ENCODE assay signal across 20 cellular contexts in the genomic region with DNA sequence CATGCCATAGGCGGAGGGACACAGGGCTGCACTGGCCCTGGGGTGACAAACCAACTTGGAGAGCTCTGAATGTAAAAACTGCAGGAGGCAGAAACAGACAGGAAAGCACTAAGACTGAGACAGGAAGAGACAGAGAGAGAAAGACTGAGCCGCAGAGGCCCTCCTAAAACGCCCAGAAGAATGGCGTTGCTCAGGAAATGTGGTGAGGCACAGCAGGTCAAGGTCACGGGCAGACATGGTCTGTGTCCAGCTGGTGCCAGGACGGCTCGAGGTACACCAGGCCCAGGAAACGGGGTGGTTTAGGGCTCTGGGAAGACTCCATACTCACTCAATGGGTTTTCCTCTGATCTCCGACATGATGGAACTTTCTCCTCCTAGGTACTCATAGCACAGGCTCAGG. TPM values are rescaled to one million over a fixed set of nuclear protein-coding genes. Genes with fewer than 3 reads are reported as not detected.
DNase-seq lines count a peak whose midpoint lies in the region; ATAC-seq and TF ChIP-seq lines count a peak whose summit lies in the region.
"Had no signal": no experiment of that assay in that cellular context is flagged by ENCODE, and none has a peak within 500 bp of the region (broad histone marks: within the 10 kb centered on the region; RNA-seq: fewer than 3 reads in every experiment).

No MANE protein-coding gene starts in this region.

- no peak for TF ChIP-seq EP300 in upper lobe of left lung (IDR thresholded peaks at IDR 0.05)

- H3K27ac Mint-ChIP-seq in MCF 10A (ENCODE audit: low read depth, unreplicated experiment) (peak overlapping the region; percentile 83), neural progenitor cell (peak overlapping the region; percentile 35)
- H3K27ac Mint-ChIP-seq: activated CD4-positive, alpha-beta memory T cell treated with anti-CD3 and anti-CD28 coated beads for 36 hours; activated naive CD8-positive, alpha-beta T cell treated with anti-CD3 and anti-CD28 coated beads, Interleukin-2, amount 10 ng/mL, durations not matched to agents 7 days and 5 days; endodermal cell had no signal

- dilution Hi-C loops in mammary epithelial cell (cut with HindIII; ENCODE audit: low sequenced_read_pairs), result loop anchor here (5.0 kb wide), 1 partner anchor 36 kb away; no protein-coding TSS in a partner anchor

- CTCF ChIA-PET in MCF 10A (lab: Yijun Ruan, JAX), result interaction anchor here (0.5 to 4.2 kb wide), 13 partner anchors 9 to 180 kb away, joined by 3 to 29 read pairs (median 3); no protein-coding TSS in a partner anchor
- CTCF ChIA-PET in mammary epithelial cell (lab: Charles Lee; ENCODE audit: low non-redundant PET), result no interaction called here

- H2AFZ ChIP-seq in mammary epithelial cell (ENCODE audit: low read depth, low read length) (no peak overlapping the region), neural progenitor cell (replicated peaks) (no peak overlapping the region)

- no peaks in the 10 kb centered on the region for H4K20me1 ChIP-seq in mammary epithelial cell (ENCODE audit: insufficient read depth, low read length)
- H4K20me1 ChIP-seq in neural progenitor cell (ENCODE audit: low read depth), result peaks cover 3% of the 10 kb centered on the region

- 95% methylated on average over 8 of the region's 9 CpGs for WGBS in mammary epithelial cell (ENCODE audit: low coverage, missing lambda C conversion rate)
- WGBS in upper lobe of left lung, 2 donors, result 51 to 77% methylated on average over 9 of the region's 9 CpGs

- in situ Hi-C loops in mammary epithelial cell (cut with MboI; ENCODE audit: low sequenced_read_pairs in 2 of 2), result no loop called here

- H3K9ac ChIP-seq in mammary epithelial cell (ENCODE audit: insufficient read depth, low read length) (no peak overlapping the region), neural progenitor cell (no peak overlapping the region)

- BruUV-seq in MCF 10A (replicated peaks; lab: Mats Ljungman, UMichigan) (no TSS peak), mammary epithelial cell (replicated peaks; lab: Mats Ljungman, UMichigan) (no TSS peak)

- POLR2A ChIA-PET in MCF 10A (lab: Yijun Ruan, JAX), result interaction anchor here (1.0 to 4.2 kb wide), 4 partner anchors 12 to 51 kb away, joined by 3 to 51 read pairs (median 38); a partner anchor contains a TSS

- no peak for TF ChIP-seq POLR2A in upper lobe of left lung (IDR thresholded peaks at IDR 0.05)

- H3K4me1 Mint-ChIP-seq in MCF 10A (ENCODE audit: insufficient read depth, unreplicated experiment) (peaks cover 24% of the 10 kb centered on the region), neural progenitor cell (peaks cover 7% of the 10 kb centered on the region)
- H3K4me1 Mint-ChIP-seq: activated naive CD8-positive, alpha-beta T cell treated with anti-CD3 and anti-CD28 coated beads, Interleukin-2, amount 10 ng/mL, durations not matched to agents 7 days and 5 days had no signal

- no peaks in the 10 kb centered on the region for H3K9me3 ChIP-seq in mammary epithelial cell (replicated peaks; ENCODE audit: insufficient read depth, low read length)
- no peaks in the 10 kb centered on the region for H3K9me3 ChIP-seq in neural progenitor cell (ENCODE audit: low read depth)
- H3K9me3 ChIP-seq in upper lobe of left lung, result no peaks in the 10 kb centered on the region
- no peaks in the 10 kb centered on the region for H3K9me3 ChIP-seq in WERI-Rb-1 (ENCODE audit: severe bottlenecking)
- H3K9me3 ChIP-seq: Peyer's patch, tibial artery had no signal

- DNase-seq in MCF 10A (ENCODE audit: unreplicated experiment) (no peak), mammary epithelial cell (no peak), coronary artery (ENCODE audit: low spot score) (no peak), neural progenitor cell (ENCODE audit: low spot score) (no peak), upper lobe of left lung (no peak), WERI-Rb-1 (no peak)
- DNase-seq in NK-92 treated with Interleukin-12 subunit alpha and Interleukin-12 subunit beta, amount 100 ng/mL, for 24 hours (lab: John Stamatoyannopoulos, UW), result no peak
- DNase-seq: activated CD4-positive, alpha-beta memory T cell treated with anti-CD3 and anti-CD28 coated beads for 36 hours; activated naive CD8-positive, alpha-beta T cell treated with anti-CD3 and anti-CD28 coated beads, Interleukin-2, amount 10 ng/mL, durations not matched to agents 7 days and 5 days; activated T-cell treated with anti-CD3 and anti-CD28 coated beads, Interleukin-2, amount 50 U/mL, for 4 hours; EL; endodermal cell; foreskin fibroblast; NCI-H2171; NCI-H774; stimulated activated CD8-positive, alpha-beta memory T cell treated with anti-CD3 and anti-CD28 coated beads, Interleukin-4, amount 100 ng/mL, for 48 hours; tibial artery had no signal

- no peak overlapping the region for H3K4me3 Mint-ChIP-seq in MCF 10A (ENCODE audit: unreplicated experiment)
- H3K4me3 Mint-ChIP-seq in neural progenitor cell, result no peak overlapping the region
- H3K4me3 Mint-ChIP-seq: activated CD4-positive, alpha-beta memory T cell treated with anti-CD3 and anti-CD28 coated beads for 36 hours; activated naive CD8-positive, alpha-beta T cell treated with anti-CD3 and anti-CD28 coated beads, Interleukin-2, amount 10 ng/mL, durations not matched to agents 7 days and 5 days; activated T-cell treated with anti-CD3 and anti-CD28 coated beads, Interleukin-2, amount 50 U/mL, for 4 hours; endodermal cell had no signal

- intact Hi-C loops in MCF 10A (cut with micrococcal nuclease) (loop anchor here (1.0 kb wide), 1 partner anchor 131 kb away; no protein-coding TSS in a partner anchor), mammary epithelial cell (cut with micrococcal nuclease) (loop anchor here (1.0 to 5.0 kb wide), 3 partner anchors 41 to 179 kb away; a partner anchor contains a TSS)

- H3K79me2 ChIP-seq in mammary epithelial cell (ENCODE audit: insufficient read depth, low read length) (peaks cover 10% of the 10 kb centered on the region), neural progenitor cell (ENCODE audit: low read depth) (no peaks in the 10 kb centered on the region)

- ATAC-seq in upper lobe of left lung (ENCODE audit: low FRiP score in 2 of 2) (no peak), HG03135 (IDR thresholded peaks at IDR 0.05; ENCODE audit: unreplicated experiment) (no peak)

- peaks cover 5% of the 10 kb centered on the region for H3K36me3 ChIP-seq in mammary epithelial cell (ENCODE audit: insufficient read depth, low read length)
- H3K36me3 ChIP-seq in neural progenitor cell, result no peaks in the 10 kb centered on the region
- peaks cover 7 to 76% (median 60%) of the 10 kb centered on the region in 4 donors for H3K36me3 ChIP-seq in upper lobe of left lung
- peaks cover 38% of the 10 kb centered on the region for H3K36me3 ChIP-seq in WERI-Rb-1

- H3K4me2 ChIP-seq in mammary epithelial cell (ENCODE audit: insufficient read depth, low read depth, low read length) (no peak overlapping the region), neural progenitor cell (no peak overlapping the region)

- H3K27me3 Mint-ChIP-seq in MCF 10A (ENCODE audit: insufficient read depth, unreplicated experiment), result no peaks in the 10 kb centered on the region
- H3K27me3 Mint-ChIP-seq in neural progenitor cell (ENCODE audit: insufficient read depth, low read depth), result no peaks in the 10 kb centered on the region
- H3K27me3 Mint-ChIP-seq: activated CD4-positive, alpha-beta memory T cell treated with anti-CD3 and anti-CD28 coated beads for 36 hours; activated naive CD8-positive, alpha-beta T cell treated with anti-CD3 and anti-CD28 coated beads, Interleukin-2, amount 10 ng/mL, durations not matched to agents 7 days and 5 days had no signal

- no peaks in the 10 kb centered on the region for H3F3A ChIP-seq in neural progenitor cell (ENCODE audit: low read depth)

- H3K9me3 Mint-ChIP-seq in MCF 10A (ENCODE audit: unreplicated experiment) (no peaks in the 10 kb centered on the region), neural progenitor cell (no peaks in the 10 kb centered on the region)
- H3K9me3 Mint-ChIP-seq: activated CD4-positive, alpha-beta memory T cell treated with anti-CD3 and anti-CD28 coated beads for 36 hours; activated naive CD8-positive, alpha-beta T cell treated with anti-CD3 and anti-CD28 coated beads, Interleukin-2, amount 10 ng/mL, durations not matched to agents 7 days and 5 days; activated T-cell treated with anti-CD3 and anti-CD28 coated beads, Interleukin-2, amount 50 U/mL, for 4 hours; endodermal cell had no signal

- peaks cover 36% of the 10 kb centered on the region for H3K4me1 ChIP-seq in mammary epithelial cell (ENCODE audit: insufficient read depth, low read length)
- peaks cover 10% of the 10 kb centered on the region for H3K4me1 ChIP-seq in neural progenitor cell
- peaks cover 38 to 52% (median 42%) of the 10 kb centered on the region in 4 donors for H3K4me1 ChIP-seq in upper lobe of left lung

- no peak overlapping the region for H3K4me3 ChIP-seq in mammary epithelial cell (replicated peaks in 1 of 3; ENCODE audit: insufficient read depth in 1 of 3, low read depth in 2 of 3, low read length in 3 of 3)
- no peak overlapping the region for H3K4me3 ChIP-seq in coronary artery
- H3K4me3 ChIP-seq in neural progenitor cell, result no peak overlapping the region
- no peak overlapping the region for H3K4me3 ChIP-seq in upper lobe of left lung
- H3K4me3 ChIP-seq in WERI-Rb-1 (ENCODE audit: low read depth, low read length), result no peak overlapping the region
- H3K4me3 ChIP-seq: cardiac muscle cell, Peyer's patch, tibial artery had no signal

- no peaks in the 10 kb centered on the region for H3K27me3 ChIP-seq in mammary epithelial cell (ENCODE audit: insufficient read depth, low read length)
- H3K27me3 ChIP-seq in neural progenitor cell, result no peaks in the 10 kb centered on the region
- no peaks in the 10 kb centered on the region for H3K27me3 ChIP-seq in upper lobe of left lung
- H3K27me3 ChIP-seq in WERI-Rb-1 (ENCODE audit: insufficient read depth, low read depth, severe bottlenecking), result no peaks in the 10 kb centered on the region
- H3K27me3 ChIP-seq: cardiac muscle cell, Peyer's patch, tibial artery had no signal

- TF ChIP-seq CTCF in MCF 10A (IDR thresholded peaks at IDR 0.05; ENCODE audit: unreplicated experiment), result no peak
- TF ChIP-seq CTCF in mammary epithelial cell (conservative IDR thresholded peaks at IDR 0.05 in 1 of 2, IDR thresholded peaks at IDR 0.05 in 1 of 2; ENCODE audit: extremely low read depth in 1 of 2, insufficient read depth in 1 of 2, low read depth in 1 of 2, low read length in 2 of 2), result no peak
- TF ChIP-seq CTCF in coronary artery (IDR thresholded peaks at IDR 0.05), result no peak
- no peak for TF ChIP-seq CTCF in neural progenitor cell (IDR thresholded peaks at IDR 0.05)
- TF ChIP-seq CTCF in upper lobe of left lung (IDR thresholded peaks at IDR 0.05), result no peak
- no peak for TF ChIP-seq CTCF in WERI-Rb-1 (IDR thresholded peaks at IDR 0.05; ENCODE audit: low read depth, low read length)

- H3K27ac ChIP-seq in mammary epithelial cell (ENCODE audit: insufficient read depth, low read depth, low read length) (no peak overlapping the region), coronary artery (peak overlapping the region; percentile 18 to 34), neural progenitor cell (no peak overlapping the region), upper lobe of left lung (peak overlapping the region; percentile 70 to 86 (median 77)), WERI-Rb-1 (no peak overlapping the region)
- H3K27ac ChIP-seq: cardiac muscle cell had no signal

- H3K36me3 Mint-ChIP-seq in MCF 10A (ENCODE audit: insufficient read depth, unreplicated experiment), result peaks cover 18% of the 10 kb centered on the region
- peaks cover 26% of the 10 kb centered on the region for H3K36me3 Mint-ChIP-seq in neural progenitor cell

RNA-seq across cellular contexts. Expression of a gene that starts 29.1 kb away (rescaled TPM):
- total RNA-seq in MCF 10A (2022) (54.7 and 71.4 TPM in 2 replicates), mammary epithelial cell (10 to 100 TPM; 17.0 to 48.5 TPM), neural progenitor cell (ENCODE audit: low replicate concordance) (0.90 and 4.2 TPM in 2 replicates), upper lobe of left lung (10 to 100 TPM; 25.1 to 75.7 (median 44.5) TPM)
- polyA plus RNA-seq in mammary epithelial cell, result 13.9 TPM
- polyA minus RNA-seq in mammary epithelial cell, result 5.3 TPM

RNA-seq across cellular contexts. Expression of a gene that starts 41.9 kb away (rescaled TPM):
- total RNA-seq in MCF 10A (2022), result 58.7 and 69.1 TPM in 2 replicates
- 10 to 100 TPM; 26.2 to 68.5 TPM for total RNA-seq in mammary epithelial cell
- polyA plus RNA-seq in mammary epithelial cell, result 41.1 TPM
- polyA minus RNA-seq in mammary epithelial cell, result 58.2 TPM
- 26.5 and 43.3 TPM in 2 replicates for total RNA-seq in neural progenitor cell (ENCODE audit: low replicate concordance)
- total RNA-seq in upper lobe of left lung, result 100 to 1,000 TPM in 1 of 6 donors, 10 to 100 TPM in 5; 47.5 to 141 (median 72.1) TPM

RNA-seq across cellular contexts. Expression of a gene that starts 49.3 kb away (rescaled TPM):
- total RNA-seq in MCF 10A (2022) (37.5 and 40.3 TPM in 2 replicates), mammary epithelial cell (10 to 100 TPM; 12.8 to 20.2 TPM), neural progenitor cell (ENCODE audit: low replicate concordance) (20.1 and 29.4 TPM in 2 replicates), upper lobe of left lung (100 to 1,000 TPM in 1 of 6 donors, 10 to 100 TPM in 5; 21.1 to 295 (median 47.5) TPM)
- polyA plus RNA-seq in mammary epithelial cell, result 7.8 TPM
- polyA minus RNA-seq in mammary epithelial cell, result 7.9 TPM

Comparison
In these comparisons a context has a peak if more than half of its experiments do, and no peak if none do; other contexts are left out.
1. H3K27ac ChIP-seq: peak in coronary artery (2 of 2) and upper lobe of left lung (4 of 4); none in mammary epithelial cell (single experiment), neural progenitor cell (single experiment) and WERI-Rb-1 (single experiment).